1 cellular context compared by ENCODE assay signal in genomic region chr13:73062368-73062767, GRCh38.
TF ChIP-seq lines count a peak whose summit lies in the region.

No MANE protein-coding gene starts in this region.

TF ChIP-seq in IMR-90, 13 proteins besides CTCF, POLR2A, EP300 and RAD21:
- no peak for TF ChIP-seq RCOR1 (IDR thresholded peaks at IDR 0.05; ENCODE audit: insufficient replicate concordance, low read length)
